In the genomic region with DNA sequence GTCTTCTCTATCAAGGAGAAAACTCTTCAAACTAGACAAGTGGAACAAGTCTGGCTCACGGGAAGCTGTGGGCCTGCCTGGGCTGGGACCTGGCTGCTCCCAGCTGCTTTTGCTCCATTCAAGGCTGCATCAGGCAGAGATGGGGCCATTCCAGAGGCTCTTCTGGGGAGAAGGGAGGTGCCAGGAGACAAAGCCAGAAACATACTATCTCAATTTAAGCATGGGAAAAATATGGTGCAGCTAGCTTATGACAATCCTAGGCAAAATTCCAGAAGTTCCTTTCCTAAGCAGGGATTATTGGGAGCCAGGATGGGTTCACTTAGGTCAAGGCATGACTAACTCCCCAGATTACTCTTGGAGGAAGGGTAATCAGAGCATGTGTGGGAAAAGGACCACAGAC, we compare ENCODE assay signal across 1 cellular context.
TF ChIP-seq lines count a peak whose summit lies in the region.

No MANE protein-coding gene starts in this region.

TF ChIP-seq in HCT116, 20 proteins besides CTCF, POLR2A, EP300 and RAD21 (continued from another document):
- TF ChIP-seq JUND (IDR thresholded peaks at IDR 0.05) (no peak), TCF7L2 (IDR thresholded peaks at IDR 0.05; ENCODE audit: borderline replicate concordance, extremely low read depth, insufficient read depth, insufficient read length) (no peak), EZH2 (IDR thresholded peaks at IDR 0.05) (no peak), SRF (IDR thresholded peaks at IDR 0.05; ENCODE audit: low read depth) (no peak), REST (IDR thresholded peaks at IDR 0.05; ENCODE audit: low read depth) (no peak), ZFX (IDR thresholded peaks at IDR 0.05) (no peak), SP1 (IDR thresholded peaks at IDR 0.05; ENCODE audit: low read depth) (no peak), POLR2AphosphoS5 (IDR thresholded peaks at IDR 0.05; ENCODE audit: low read depth, low read length) (no peak), CBX3 (IDR thresholded peaks at IDR 0.05; ENCODE audit: low read depth) (no peak), ZBTB33 (IDR thresholded peaks at IDR 0.05; ENCODE audit: extremely low read depth, insufficient replicate concordance, low read length) (no peak)
- TF ChIP-seq, protein P1, sequence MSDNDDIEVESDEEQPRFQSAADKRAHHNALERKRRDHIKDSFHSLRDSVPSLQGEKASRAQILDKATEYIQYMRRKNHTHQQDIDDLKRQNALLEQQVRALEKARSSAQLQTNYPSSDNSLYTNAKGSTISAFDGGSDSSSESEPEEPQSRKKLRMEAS (IDR thresholded peaks at IDR 0.05): no peak
